ENCODE assay signal across 13 cellular contexts in the genomic region with DNA sequence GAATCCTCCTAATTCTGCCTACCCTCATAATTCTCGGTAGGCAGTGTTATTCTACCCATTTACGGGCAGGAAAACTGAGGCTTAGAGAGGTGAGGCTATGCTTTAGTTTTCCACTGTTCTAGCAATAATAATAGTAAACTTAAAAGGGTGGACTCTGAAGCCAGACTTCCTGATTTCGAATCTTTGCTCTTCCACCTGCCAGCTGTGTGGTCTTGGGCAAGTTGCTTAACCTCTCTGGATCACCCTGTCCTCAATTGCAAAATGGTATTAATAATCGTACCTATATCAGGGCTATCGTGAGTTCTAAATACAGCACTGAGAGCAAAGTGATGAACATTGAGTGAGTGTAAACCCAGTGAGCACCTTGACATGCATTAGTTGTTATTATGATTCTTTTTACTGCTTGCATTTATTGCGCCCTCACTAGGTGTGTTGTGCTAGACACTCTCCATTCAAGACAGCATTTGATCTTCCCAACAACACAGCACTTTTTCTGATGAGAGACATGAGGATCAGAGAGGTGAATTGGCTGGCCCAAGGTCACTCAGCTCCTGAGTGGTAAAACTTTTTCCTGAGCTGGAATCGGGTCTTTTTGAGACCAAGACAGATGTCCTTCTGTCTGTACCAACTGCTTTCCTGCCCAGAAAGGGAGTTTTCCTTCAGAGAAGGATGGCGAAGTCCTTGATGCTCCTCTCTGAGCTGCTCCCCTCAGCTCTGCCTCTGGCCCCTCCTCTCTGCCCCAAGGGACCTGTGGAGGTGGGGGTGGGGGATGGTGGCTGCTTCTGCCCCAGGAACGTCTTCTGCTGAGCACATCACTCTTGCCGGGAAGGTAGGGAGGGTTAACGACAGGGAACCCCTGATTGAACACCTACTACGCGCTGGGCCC.
"Had no signal": no experiment of that assay in that cellular context is flagged by ENCODE, and none has a peak within 500 bp of the region (broad histone marks: within the 10 kb centered on the region; RNA-seq: fewer than 3 reads in every experiment).

No MANE protein-coding gene starts in this region.

- H3K4me1 Mint-ChIP-seq: activated naive CD4-positive, alpha-beta T cell treated with anti-CD3 and anti-CD28 coated beads, Interleukin-2, amount 50 U/mL, for 24 hours had no signal

- H3K4me3 ChIP-seq: esophagus squamous epithelium, thyroid gland had no signal

- ATAC-seq: naive thymus-derived CD4-positive, alpha-beta T cell had no signal

- DNase-seq: activated CD4-positive, alpha-beta T cell treated with anti-CD3 and anti-CD28 coated beads for 1 hour; activated gamma-delta T cell; effector memory CD4-positive, alpha-beta T cell; esophagus squamous epithelium; mesendoderm; naive thymus-derived CD4-positive, alpha-beta T cell; occipital lobe; retina; stimulated activated naive CD4-positive, alpha-beta T cell treated with Interleukin-2 at 50 U/mL for 16 hours; thyroid gland had no signal

- H3K27me3 ChIP-seq: thyroid gland had no signal

- H3K4me3 Mint-ChIP-seq: activated naive CD4-positive, alpha-beta T cell treated with anti-CD3 and anti-CD28 coated beads, Interleukin-2, amount 50 U/mL, for 24 hours; dendritic cell treated with granulocyte-macrophage colony-stimulating factor and Interleukin-4, amounts not matched to agents 40 ng/mL and 50 ng/mL, for 4 days; naive thymus-derived CD4-positive, alpha-beta T cell had no signal

- H3K36me3 Mint-ChIP-seq: activated naive CD4-positive, alpha-beta T cell treated with anti-CD3 and anti-CD28 coated beads, Interleukin-2, amount 50 U/mL, for 24 hours; naive thymus-derived CD4-positive, alpha-beta T cell had no signal

- H3K27ac ChIP-seq: esophagus squamous epithelium, thyroid gland, VCaP had no signal

- H3K27ac Mint-ChIP-seq: activated naive CD4-positive, alpha-beta T cell treated with anti-CD3 and anti-CD28 coated beads, Interleukin-2, amount 50 U/mL, for 24 hours; dendritic cell treated with granulocyte-macrophage colony-stimulating factor and Interleukin-4, amounts not matched to agents 40 ng/mL and 50 ng/mL, for 4 days; naive thymus-derived CD4-positive, alpha-beta T cell had no signal

- H3K9me3 ChIP-seq: esophagus squamous epithelium, thyroid gland had no signal

- H3K4me1 ChIP-seq: thyroid gland had no signal

- H3K36me3 ChIP-seq: esophagus squamous epithelium, thyroid gland had no signal

- H3K9me3 Mint-ChIP-seq: activated naive CD4-positive, alpha-beta T cell treated with anti-CD3 and anti-CD28 coated beads, Interleukin-2, amount 50 U/mL, for 24 hours; dendritic cell treated with granulocyte-macrophage colony-stimulating factor and Interleukin-4, amounts not matched to agents 40 ng/mL and 50 ng/mL, for 4 days had no signal
